Comparison of ENCODE assay signal across 26 cellular contexts in the genomic region with DNA sequence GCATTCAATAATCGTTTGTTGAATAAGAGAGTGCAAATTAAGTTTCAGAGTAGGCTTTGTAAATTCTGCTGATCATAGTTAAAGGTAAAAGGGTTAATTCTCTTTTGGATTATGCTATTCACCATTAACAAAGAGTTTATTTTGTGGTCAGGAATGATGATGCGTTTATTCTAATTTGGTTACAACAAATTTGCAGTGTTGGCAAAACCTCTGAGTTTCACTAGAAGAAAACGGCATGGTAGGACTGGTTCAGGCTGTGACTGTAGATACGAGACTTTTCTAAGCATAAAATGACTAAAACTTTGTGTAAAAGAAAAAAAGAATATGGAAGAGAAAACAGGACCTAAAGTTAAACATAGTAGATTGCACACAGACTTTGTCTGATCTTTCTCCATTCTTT.
"Had no signal": no experiment of that assay in that cellular context is flagged by ENCODE, and none has a peak within 500 bp of the region (broad histone marks: within the 10 kb centered on the region; RNA-seq: fewer than 3 reads in every experiment).

No MANE protein-coding gene starts in this region.

- H3K36me3 ChIP-seq: neutrophil, pancreas, prostate gland, right lobe of liver, sigmoid colon, stomach, thoracic aorta, thyroid gland, tibial nerve, upper lobe of left lung, vagina had no signal

- H3K4me3 ChIP-seq: pancreas, prostate gland, right lobe of liver, sigmoid colon, stomach, thoracic aorta, thyroid gland, tibial nerve, upper lobe of left lung, vagina had no signal

- H3K27ac Mint-ChIP-seq: natural killer cell; nephron progenitor cell; stimulated activated effector memory CD8-positive, alpha-beta T cell treated with anti-CD3 and anti-CD28 coated beads, Interleukin-12 subunit alpha, Interleukin-12 subunit beta, amount 100 ng/mL, for 72 hours; stimulated activated naive B cell treated with anti-CD40 and anti-IgM and Interleukin-4, amounts not matched to agents 10 μg/mL and 1 μg/mL and 100 μg/mL, for 72 hours; stimulated activated naive CD8-positive, alpha-beta T cell treated with anti-CD3 and anti-CD28 coated beads, Interleukin-15, Interleukin-2, amounts not matched to agents 100 ng/mL and 50 ng/mL, for 24 hours had no signal

- ATAC-seq: natural killer cell; pancreas; right cardiac atrium; right lobe of liver; stimulated activated effector memory CD8-positive, alpha-beta T cell treated with anti-CD3 and anti-CD28 coated beads, Interleukin-12 subunit alpha, Interleukin-12 subunit beta, amount 100 ng/mL, for 72 hours; stimulated activated naive B cell treated with anti-CD40 and anti-IgM and Interleukin-4, amounts not matched to agents 10 μg/mL and 1 μg/mL and 100 μg/mL, for 72 hours had no signal

- H3K36me3 Mint-ChIP-seq: natural killer cell; stimulated activated effector memory CD8-positive, alpha-beta T cell treated with anti-CD3 and anti-CD28 coated beads, Interleukin-12 subunit alpha, Interleukin-12 subunit beta, amount 100 ng/mL, for 72 hours; stimulated activated naive B cell treated with anti-CD40 and anti-IgM and Interleukin-4, amounts not matched to agents 10 μg/mL and 1 μg/mL and 100 μg/mL, for 72 hours had no signal

- H3K4me1 Mint-ChIP-seq: natural killer cell; stimulated activated effector memory CD8-positive, alpha-beta T cell treated with anti-CD3 and anti-CD28 coated beads, Interleukin-12 subunit alpha, Interleukin-12 subunit beta, amount 100 ng/mL, for 72 hours had no signal

- H3K9me3 Mint-ChIP-seq: nephron progenitor cell; neural crest cell; stimulated activated effector memory CD8-positive, alpha-beta T cell treated with anti-CD3 and anti-CD28 coated beads, Interleukin-12 subunit alpha, Interleukin-12 subunit beta, amount 100 ng/mL, for 72 hours had no signal

- DNase-seq: natural killer cell; nephron progenitor cell; nucleus accumbens; pancreas; right cardiac atrium; right lobe of liver; sigmoid colon; small intestine; stimulated activated CD4-positive, alpha-beta T cell treated with anti-CD3 and anti-CD28 coated beads, Interleukin-15, amount 100 ng/mL, for 24 hours; stimulated activated CD4-positive, alpha-beta T cell treated with anti-CD3 and anti-CD28 coated beads, Interleukin-2, amount 100 ng/mL, for 24 hours; stimulated activated CD4-positive, alpha-beta T cell treated with anti-CD3 and anti-CD28 coated beads, Interleukin-2, amount 100 ng/mL, for 48 hours; stimulated activated CD4-positive, alpha-beta T cell treated with anti-CD3 and anti-CD28 coated beads, Interleukin-4, amount 100 ng/mL, for 24 hours; stimulated activated naive B cell treated with anti-CD40 and anti-IgM and Interleukin-4, amounts not matched to agents 10 μg/mL and 1 μg/mL and 100 μg/mL, for 72 hours; stimulated activated naive CD4-positive, alpha-beta T cell treated with Interleukin-2 at 50 U/mL for 16 hours; stomach; thyroid gland; trophoblast cell; upper lobe of left lung had no signal

- H3K4me3 Mint-ChIP-seq: natural killer cell; nephron progenitor cell; neural crest cell; stimulated activated effector memory CD8-positive, alpha-beta T cell treated with anti-CD3 and anti-CD28 coated beads, Interleukin-12 subunit alpha, Interleukin-12 subunit beta, amount 100 ng/mL, for 72 hours; stimulated activated naive B cell treated with anti-CD40 and anti-IgM and Interleukin-4, amounts not matched to agents 10 μg/mL and 1 μg/mL and 100 μg/mL, for 72 hours; stimulated activated naive CD8-positive, alpha-beta T cell treated with anti-CD3 and anti-CD28 coated beads, Interleukin-15, Interleukin-2, amounts not matched to agents 100 ng/mL and 50 ng/mL, for 24 hours had no signal

- H3K4me1 ChIP-seq: pancreas, prostate gland, right lobe of liver, sigmoid colon, stomach, thyroid gland, tibial nerve, upper lobe of left lung, vagina had no signal

- H3K27ac ChIP-seq: neutrophil, pancreas, prostate gland, right lobe of liver, sigmoid colon, stomach, thoracic aorta, thyroid gland, tibial nerve, upper lobe of left lung, vagina had no signal

- H3K9me3 ChIP-seq: neutrophil, pancreas, prostate gland, right lobe of liver, sigmoid colon, stomach, thoracic aorta, thyroid gland, tibial nerve, upper lobe of left lung, vagina had no signal

- H3K27me3 ChIP-seq: neutrophil, pancreas, right lobe of liver, sigmoid colon, stomach, thyroid gland, tibial nerve, upper lobe of left lung, vagina had no signal
